ENCODE assay signal across 8 cellular contexts in the genomic region with DNA sequence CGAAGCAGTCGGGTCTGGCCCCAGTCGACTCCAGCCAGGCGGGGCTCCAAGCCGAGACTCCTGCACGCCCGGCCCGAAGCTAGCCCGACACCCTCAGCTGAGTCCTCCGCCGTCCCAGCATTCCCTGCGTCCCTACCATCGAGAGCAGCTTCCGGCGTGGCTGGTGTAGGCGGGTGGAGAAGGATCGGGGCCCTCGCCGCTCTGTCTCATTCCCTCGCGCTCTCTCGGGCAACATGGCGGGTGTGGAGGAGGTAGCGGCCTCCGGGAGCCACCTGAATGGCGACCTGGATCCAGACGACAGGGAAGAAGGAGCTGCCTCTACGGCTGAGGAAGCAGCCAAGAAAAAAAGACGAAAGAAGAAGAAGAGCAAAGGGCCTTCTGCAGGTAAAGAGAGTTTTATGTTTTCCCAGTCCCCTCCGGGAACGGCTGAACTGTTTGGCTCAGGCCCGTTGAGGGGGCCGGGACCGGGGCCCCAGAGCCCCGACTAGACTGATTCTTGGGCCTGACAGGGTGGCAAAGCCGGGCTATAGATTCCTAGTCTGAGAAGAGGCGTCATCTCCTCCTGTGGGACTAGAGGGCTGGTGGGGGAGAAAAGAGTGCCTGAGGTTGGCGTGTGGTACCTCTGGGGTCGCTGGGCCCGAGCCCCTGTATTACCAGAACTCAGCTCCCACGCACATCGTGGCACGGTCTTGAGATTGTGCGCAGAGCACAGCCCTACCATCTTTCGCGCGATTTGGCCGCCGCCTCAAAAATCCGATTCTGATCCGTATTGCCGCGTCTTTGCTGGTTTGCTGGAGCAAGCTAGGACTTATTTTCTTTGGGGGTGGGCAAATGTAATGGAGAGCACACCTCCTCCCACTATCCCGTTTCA. TPM values are rescaled to one million over a fixed set of nuclear protein-coding genes. Genes with fewer than 3 reads are reported as not detected.
DNase-seq lines count a peak whose midpoint lies in the region; ATAC-seq and TF ChIP-seq lines count a peak whose summit lies in the region.

A gene (plus strand): TSS at position 206 of the 871 bp plus-strand sequence. CDS start 28 bp downstream, at position 234.

- H2AFZ ChIP-seq in ACC112 (ENCODE audit: low read length, unreplicated experiment), result peak within 1 kb of the TSS; percentile 100

- H3K27me3 ChIP-seq in ACC112 (ENCODE audit: insufficient read depth, low read length), result no peaks in the 10 kb centered on the region
- H3K27me3 ChIP-seq in breast epithelium, result no peaks in the 10 kb centered on the region

- peak; percentile 82 for TF ChIP-seq POLR2A in breast epithelium (IDR thresholded peaks at IDR 0.05)

- peak within 1 kb of the TSS; percentile 70 for H3K27ac ChIP-seq in ACC112 (ENCODE audit: low read depth, low read length)
- peak within 1 kb of the TSS; percentile 96 for H3K27ac ChIP-seq in VCaP
- H3K27ac ChIP-seq in breast epithelium, result peak within 1 kb of the TSS; percentile 95
- peak within 1 kb of the TSS; percentile 78 to 100 (median 95) for H3K27ac ChIP-seq in skin epidermis

- peak; percentile 87 for ATAC-seq in GM18870 (IDR thresholded peaks at IDR 0.05; ENCODE audit: unreplicated experiment)
- peak; percentile 98 for ATAC-seq in HG03135 (IDR thresholded peaks at IDR 0.05; ENCODE audit: unreplicated experiment)

- DNase-seq in NCI-H2196 treated with DMSO at 0.1 percent for 48 hours (lab: John Stamatoyannopoulos, UW; ENCODE audit: unreplicated experiment), result peak; percentile 92
- peak; percentile 95 to 96 for DNase-seq in breast epithelium (ENCODE audit: low spot score in 2 of 2)

- H3K9me3 ChIP-seq in breast epithelium (no peaks in the 10 kb centered on the region), iPS-18c (ENCODE audit: control insufficient read depth, insufficient read depth, low read length) (no peaks in the 10 kb centered on the region)

- H3K4me3 ChIP-seq in ACC112 (ENCODE audit: low read depth, low read length), result peak within 1 kb of the TSS; percentile 87
- peak within 1 kb of the TSS; percentile 70 to 96 (median 95) for H3K4me3 ChIP-seq in breast epithelium
- peak within 1 kb of the TSS; percentile 88 for H3K4me3 ChIP-seq in iPS-18c (ENCODE audit: insufficient read depth, low read depth, low read length)
- H3K4me3 ChIP-seq in skin epidermis, result peak within 1 kb of the TSS; percentile 72 to 92 (median 82)

- TF ChIP-seq CTCF in VCaP (conservative IDR thresholded peaks at IDR 0.05) (no peak), breast epithelium (IDR thresholded peaks at IDR 0.05) (no peak)

- peaks cover 52% of the 10 kb centered on the region for H3K79me2 ChIP-seq in ACC112 (ENCODE audit: control insufficient read depth, insufficient read depth, low read length, unreplicated experiment)

- H3K4me1 ChIP-seq in ACC112 (ENCODE audit: control insufficient read depth, insufficient read depth, low read length, unreplicated experiment) (peaks cover 7% of the 10 kb centered on the region), breast epithelium (peaks cover 5 to 7% of the 10 kb centered on the region in 2 donors)

- intact Hi-C loops in breast epithelium (cut with DNase I; ENCODE audit: low total_unique reads), result no loop called here

- H3K36me3 ChIP-seq in ACC112 (ENCODE audit: insufficient read depth, low read length) (peaks cover 23% of the 10 kb centered on the region), breast epithelium (no peaks in the 10 kb centered on the region)

RNA-seq across cellular contexts. Expression of the gene that starts here (rescaled TPM):
- 10 to 100 TPM; 58.7 to 67.8 (median 59.6) TPM for total RNA-seq in breast epithelium

Comparison
In these comparisons a context has a peak if more than half of its experiments do, and no peak if none do; other contexts are left out.
1. Peak in every context shown above with its lines: DNase-seq, ATAC-seq, H3K4me3 ChIP-seq and H3K27ac ChIP-seq.